Comparison of ENCODE assay signal across 10 cellular contexts in the genomic region with DNA sequence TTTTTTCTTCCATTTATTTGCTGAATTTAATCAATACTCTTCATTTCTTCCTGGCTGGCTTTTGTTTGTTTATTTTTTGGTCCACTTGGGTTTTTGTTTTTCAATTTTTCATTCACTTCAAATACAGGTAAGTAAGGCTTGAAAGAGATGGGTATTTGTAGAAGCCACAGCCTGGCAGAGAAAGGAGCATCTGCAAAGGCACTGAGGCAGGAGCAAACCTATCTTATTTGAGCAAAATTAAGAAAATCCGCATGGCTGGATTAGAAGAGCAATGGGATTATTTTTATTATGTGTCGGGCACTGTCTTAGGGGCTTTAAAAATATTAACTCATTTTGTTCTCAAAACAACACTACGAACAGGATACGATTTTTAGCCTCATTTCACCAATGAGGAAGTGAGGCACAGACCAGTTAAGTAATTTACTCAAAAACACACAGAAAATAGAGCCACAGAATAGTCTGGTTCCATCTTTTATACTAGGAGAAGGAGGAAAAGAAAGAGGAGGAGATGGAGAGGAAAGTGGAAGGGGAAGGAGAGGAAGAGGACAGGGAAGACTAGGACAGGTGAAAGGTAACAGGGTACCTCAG. TPM values are rescaled to one million over a fixed set of nuclear protein-coding genes. Genes with fewer than 3 reads are reported as not detected.
DNase-seq lines count a peak whose midpoint lies in the region; ATAC-seq and TF ChIP-seq lines count a peak whose summit lies in the region.
"Had no signal": no experiment of that assay in that cellular context is flagged by ENCODE, and none has a peak within 500 bp of the region (broad histone marks: within the 10 kb centered on the region; RNA-seq: fewer than 3 reads in every experiment).

No MANE protein-coding gene starts in this region.

- H4K20me1 ChIP-seq in PC-3 (ENCODE audit: low read length) = no peaks in the 10 kb centered on the region

- CTCF ChIA-PET in PC-3 (lab: Charles Lee) = interaction anchor here (0.5 to 1.2 kb wide), 2 partner anchors 24 to 33 kb away, joined by 5 to 8 read pairs; no protein-coding TSS in a partner anchor

- in situ Hi-C loops in brain microvascular endothelial cell (cut with HindIII; ENCODE audit: low pct_ligation_motif_present, low sequenced_read_pairs) = no loop called here

- H3K27ac ChIP-seq in PC-3 (ENCODE audit: low read length) (peak overlapping the region; percentile 88), brain microvascular endothelial cell (peak overlapping the region; percentile 67)
- H3K27ac ChIP-seq: cardiac muscle cell had no signal

- no TSS peak for BruUV-seq in PC-3 (replicated peaks; lab: Mats Ljungman, UMichigan)

- H3K4me3 ChIP-seq in PC-3 (ENCODE audit: low read length) (peak overlapping the region; percentile 24; the same call in 1 of the 2 replicates), brain microvascular endothelial cell (ENCODE audit: low read depth, low read length) (no peak overlapping the region)
- H3K4me3 ChIP-seq: cardiac muscle cell had no signal

- no peaks in the 10 kb centered on the region for H3K79me2 ChIP-seq in PC-3 (ENCODE audit: low read length)

- no peaks in the 10 kb centered on the region for H3K36me3 ChIP-seq in PC-3 (ENCODE audit: low read depth, low read length)
- no peaks in the 10 kb centered on the region for H3K36me3 ChIP-seq in brain microvascular endothelial cell (replicated peaks)
- H3K36me3 ChIP-seq: cardiac muscle cell had no signal

- H3K9ac ChIP-seq in PC-3 (ENCODE audit: low read length) = peak overlapping the region; percentile 27

- intact Hi-C loops in PC-3 (cut with micrococcal nuclease) = loop anchor here (1.0 kb wide), 1 partner anchor 33 kb away; no protein-coding TSS in a partner anchor

- peaks cover 3% of the 10 kb centered on the region for H3K27me3 Mint-ChIP-seq in activated T-cell treated with anti-CD3 and anti-CD28 coated beads, Interleukin-2, amount 50 U/mL, for 4 hours (ENCODE audit: low read depth)
- peaks cover 19 to 31% of the 10 kb centered on the region in 2 donors for H3K27me3 Mint-ChIP-seq in stimulated activated naive B cell treated with anti-CD40 and anti-IgM and Interleukin-4, amounts not matched to agents 10 μg/mL and 1 μg/mL and 100 μg/mL, for 72 hours

- DNase-seq in activated T-cell treated with anti-CD3 and anti-CD28 coated beads, Interleukin-2, amount 50 U/mL, for 4 hours = no peak
- no peak for DNase-seq in activated T-cell treated with anti-CD3 and anti-CD28 coated beads, Interleukin-2, amount 50 U/mL, for 48 hours
- no peak for DNase-seq in PC-3
- DNase-seq in brain microvascular endothelial cell = no peak
- no peak for DNase-seq in stimulated activated naive B cell treated with anti-CD40 and anti-IgM and Interleukin-4, amounts not matched to agents 10 μg/mL and 1 μg/mL and 100 μg/mL, for 72 hours
- no peak for DNase-seq in DMS153 (lab: John Stamatoyannopoulos, UW)
- no peak for DNase-seq in LoVo (ENCODE audit: low spot score)

- TF ChIP-seq CTCF in PC-3 (conservative IDR thresholded peaks at IDR 0.05; ENCODE audit: low read depth, low read length) (no peak), brain microvascular endothelial cell (IDR thresholded peaks at IDR 0.05; ENCODE audit: low read depth, low read length, missing control alignments) (no peak)

- no peak overlapping the region for H3K27ac Mint-ChIP-seq in stimulated activated naive B cell treated with anti-CD40 and anti-IgM and Interleukin-4, amounts not matched to agents 10 μg/mL and 1 μg/mL and 100 μg/mL, for 72 hours

- no peak for ATAC-seq in activated T-cell treated with anti-CD3 and anti-CD28 coated beads, Interleukin-2, amount 50 U/mL, for 4 hours
- ATAC-seq in PC-3 = no peak
- no peak for ATAC-seq in stimulated activated naive B cell treated with anti-CD40 and anti-IgM and Interleukin-4, amounts not matched to agents 10 μg/mL and 1 μg/mL and 100 μg/mL, for 72 hours (replicated peaks)
- no peak for ATAC-seq in HG02870 (IDR thresholded peaks at IDR 0.05; ENCODE audit: unreplicated experiment)

- H3F3A ChIP-seq in PC-3 (ENCODE audit: low read length, unreplicated experiment) = peaks cover 5% of the 10 kb centered on the region

- no peaks in the 10 kb centered on the region for H3K9me3 ChIP-seq in PC-3 (ENCODE audit: low read length)

- peak overlapping the region; percentile 50 for H3K4me3 Mint-ChIP-seq in activated T-cell treated with anti-CD3 and anti-CD28 coated beads, Interleukin-2, amount 50 U/mL, for 4 hours
- H3K4me3 Mint-ChIP-seq in stimulated activated naive B cell treated with anti-CD40 and anti-IgM and Interleukin-4, amounts not matched to agents 10 μg/mL and 1 μg/mL and 100 μg/mL, for 72 hours = peak overlapping the region; percentile 47

- H3K27me3 ChIP-seq in PC-3 (ENCODE audit: low read length) (no peaks in the 10 kb centered on the region), brain microvascular endothelial cell (replicated peaks) (no peaks in the 10 kb centered on the region)
- H3K27me3 ChIP-seq: cardiac muscle cell had no signal

- H3K4me1 Mint-ChIP-seq in activated T-cell treated with anti-CD3 and anti-CD28 coated beads, Interleukin-2, amount 50 U/mL, for 4 hours (ENCODE audit: low read depth) = peaks cover 60% of the 10 kb centered on the region
- H3K4me1 Mint-ChIP-seq in stimulated activated naive B cell treated with anti-CD40 and anti-IgM and Interleukin-4, amounts not matched to agents 10 μg/mL and 1 μg/mL and 100 μg/mL, for 72 hours = peaks cover 23 to 32% of the 10 kb centered on the region in 2 donors

- POLR2A ChIA-PET in PC-3 (lab: Charles Lee; ENCODE audit: unreplicated experiment) = interaction anchor here (0.7 kb wide), 1 partner anchor 107 kb away, joined by 5 read pairs; no protein-coding TSS in a partner anchor

- H3K4me2 ChIP-seq in PC-3 (ENCODE audit: low read length) = peak overlapping the region; percentile 75

- no peaks in the 10 kb centered on the region for H3K9me3 Mint-ChIP-seq in activated T-cell treated with anti-CD3 and anti-CD28 coated beads, Interleukin-2, amount 50 U/mL, for 4 hours
- H3K9me3 Mint-ChIP-seq in stimulated activated naive B cell treated with anti-CD40 and anti-IgM and Interleukin-4, amounts not matched to agents 10 μg/mL and 1 μg/mL and 100 μg/mL, for 72 hours = no peaks in the 10 kb centered on the region
- H3K9me3 Mint-ChIP-seq: nephron had no signal

- H2AFZ ChIP-seq in PC-3 (ENCODE audit: low read length) = peak overlapping the region; percentile 45

- peaks cover 50% of the 10 kb centered on the region for H3K4me1 ChIP-seq in PC-3 (ENCODE audit: insufficient read depth, low read length)

- no peaks in the 10 kb centered on the region for H3K36me3 Mint-ChIP-seq in activated T-cell treated with anti-CD3 and anti-CD28 coated beads, Interleukin-2, amount 50 U/mL, for 4 hours (ENCODE audit: insufficient read depth)
- no peaks in the 10 kb centered on the region for H3K36me3 Mint-ChIP-seq in stimulated activated naive B cell treated with anti-CD40 and anti-IgM and Interleukin-4, amounts not matched to agents 10 μg/mL and 1 μg/mL and 100 μg/mL, for 72 hours

- H3K9me2 ChIP-seq in PC-3 (replicated peaks; ENCODE audit: low read length) = no peaks in the 10 kb centered on the region

RNA-seq across cellular contexts. Expression of a gene that starts 35.1 kb away (rescaled TPM):
- total RNA-seq in activated T-cell treated with anti-CD3 and anti-CD28 coated beads, Interleukin-2, amount 50 U/mL, for 4 hours = under 1 TPM; 0.16 to 0.43 (median 0.30) TPM
- 17.0 and 20.4 TPM in 2 replicates for total RNA-seq in PC-3 (2014; rRNA removed)

Comparison
In these comparisons a context has a peak if more than half of its experiments do, and no peak if none do; other contexts are left out.
1. RNA of a gene that starts 35.1 kb away (total RNA-seq): 17.0 to 20.4 TPM in PC-3; 0.16 to 0.43 TPM in activated T-cell treated with anti-CD3 and anti-CD28 coated beads, Interleukin-2, amount 50 U/mL, for 4 hours; every median in the first group is over 10 times any median in the second.